ENCODE assay signal across 1 cellular context in genomic region chr2:42828487-42829416, GRCh38.
TF ChIP-seq lines count a peak whose summit lies in the region.

No MANE protein-coding gene starts in this region.

TF ChIP-seq in HepG2, 621 proteins besides CTCF, POLR2A, EP300 and RAD21 (continued from another document and continues in another):
- TF ChIP-seq GRHL1 (CRISPR knock-in tag; conservative IDR thresholded peaks at IDR 0.05) (no peak), SOX6 (IDR thresholded peaks at IDR 0.05) (no peak), SOX6 (CRISPR knock-in tag; IDR thresholded peaks at IDR 0.05) (0 out of 2 replicates have a peak, but pooled peaks have one; percentile 18), ZNF280D (CRISPR knock-in tag; IDR thresholded peaks at IDR 0.05) (no peak), RBM22 (optimal IDR thresholded peaks at IDR 0.05; ENCODE audit: low read length) (no peak), HNRNPK (IDR thresholded peaks at IDR 0.05; ENCODE audit: low read depth, low read length, poor library complexity, severe bottlenecking) (no peak), ZNF780A (CRISPR knock-in tag; IDR thresholded peaks at IDR 0.05) (no peak), REPIN1 (CRISPR knock-in tag; IDR thresholded peaks at IDR 0.05; ENCODE audit: borderline replicate concordance, low read depth) (0 out of 2 replicates have a peak, but pooled peaks have one; percentile 27), ZNF44 (CRISPR knock-in tag; IDR thresholded peaks at IDR 0.05) (no peak), ZNF557 (CRISPR knock-in tag; IDR thresholded peaks at IDR 0.05) (no peak), PHF21A (CRISPR knock-in tag; IDR thresholded peaks at IDR 0.05) (no peak), SMARCC2 (IDR thresholded peaks at IDR 0.05) (no peak), ZNF432 (CRISPR knock-in tag; IDR thresholded peaks at IDR 0.05; ENCODE audit: borderline replicate concordance) (no peak), DBP (CRISPR knock-in tag; IDR thresholded peaks at IDR 0.05; ENCODE audit: not compliant biosample characterization) (no peak), TBL1XR1 (IDR thresholded peaks at IDR 0.05; ENCODE audit: borderline replicate concordance, low read length, partially characterized antibody) (no peak), HOXA9 (CRISPR knock-in tag; IDR thresholded peaks at IDR 0.05; ENCODE audit: borderline replicate concordance) (no peak), ARID4A (CRISPR knock-in tag; IDR thresholded peaks at IDR 0.05; ENCODE audit: borderline replicate concordance) (no peak; the same call in 1 of the 2 replicates), HMGXB3 (CRISPR knock-in tag; IDR thresholded peaks at IDR 0.05; ENCODE audit: borderline replicate concordance) (no peak), KAT2B (IDR thresholded peaks at IDR 0.05; ENCODE audit: borderline replicate concordance, low read depth, low read length) (no peak), ZNF3 (CRISPR knock-in tag; IDR thresholded peaks at IDR 0.05) (0 out of 2 replicates have a peak, but pooled peaks have one; percentile 41), RFXANK (CRISPR knock-in tag; IDR thresholded peaks at IDR 0.05) (no peak), BCL3 (CRISPR knock-in tag; IDR thresholded peaks at IDR 0.05) (no peak; the same call in 1 of the 2 replicates), ZNF713 (CRISPR knock-in tag; IDR thresholded peaks at IDR 0.05) (no peak), MZF1 (CRISPR knock-in tag; IDR thresholded peaks at IDR 0.05; ENCODE audit: borderline replicate concordance) (no peak), KAT8 (CRISPR knock-in tag; IDR thresholded peaks at IDR 0.05) (no peak), FOXK2 (IDR thresholded peaks at IDR 0.05) (no peak), ZNF563 (CRISPR knock-in tag; IDR thresholded peaks at IDR 0.05) (no peak), FOXO4 (CRISPR knock-in tag; conservative IDR thresholded peaks at IDR 0.05) (no peak), ZFP62 (CRISPR knock-in tag; IDR thresholded peaks at IDR 0.05) (no peak), PBX3 (CRISPR knock-in tag; IDR thresholded peaks at IDR 0.05; ENCODE audit: borderline replicate concordance) (no peak), EHMT2 (IDR thresholded peaks at IDR 0.05; ENCODE audit: borderline replicate concordance, low read depth, low read length) (no peak), TCF7 (IDR thresholded peaks at IDR 0.05; ENCODE audit: low read depth) (no peak), GLI4 (CRISPR knock-in tag; IDR thresholded peaks at IDR 0.05; ENCODE audit: borderline replicate concordance) (no peak), KDM4B (CRISPR knock-in tag; IDR thresholded peaks at IDR 0.05) (no peak)
- TF ChIP-seq, protein P1, sequence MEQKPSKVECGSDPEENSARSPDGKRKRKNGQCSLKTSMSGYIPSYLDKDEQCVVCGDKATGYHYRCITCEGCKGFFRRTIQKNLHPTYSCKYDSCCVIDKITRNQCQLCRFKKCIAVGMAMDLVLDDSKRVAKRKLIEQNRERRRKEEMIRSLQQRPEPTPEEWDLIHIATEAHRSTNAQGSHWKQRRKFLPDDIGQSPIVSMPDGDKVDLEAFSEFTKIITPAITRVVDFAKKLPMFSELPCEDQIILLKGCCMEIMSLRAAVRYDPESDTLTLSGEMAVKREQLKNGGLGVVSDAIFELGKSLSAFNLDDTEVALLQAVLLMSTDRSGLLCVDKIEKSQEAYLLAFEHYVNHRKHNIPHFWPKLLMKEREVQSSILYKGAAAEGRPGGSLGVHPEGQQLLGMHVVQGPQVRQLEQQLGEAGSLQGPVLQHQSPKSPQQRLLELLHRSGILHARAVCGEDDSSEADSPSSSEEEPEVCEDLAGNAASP (CRISPR knock-in tag; IDR thresholded peaks at IDR 0.05; ENCODE audit: borderline replicate concordance) = peak; percentile 24; the same call in 1 of the 2 replicates
- TF ChIP-seq, protein P2, sequence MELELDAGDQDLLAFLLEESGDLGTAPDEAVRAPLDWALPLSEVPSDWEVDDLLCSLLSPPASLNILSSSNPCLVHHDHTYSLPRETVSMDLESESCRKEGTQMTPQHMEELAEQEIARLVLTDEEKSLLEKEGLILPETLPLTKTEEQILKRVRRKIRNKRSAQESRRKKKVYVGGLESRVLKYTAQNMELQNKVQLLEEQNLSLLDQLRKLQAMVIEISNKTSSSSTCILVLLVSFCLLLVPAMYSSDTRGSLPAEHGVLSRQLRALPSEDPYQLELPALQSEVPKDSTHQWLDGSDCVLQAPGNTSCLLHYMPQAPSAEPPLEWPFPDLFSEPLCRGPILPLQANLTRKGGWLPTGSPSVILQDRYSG (CRISPR knock-in tag; IDR thresholded peaks at IDR 0.05) = no peak
